Comparison of ENCODE assay signal across 7 cellular contexts in the genomic region with DNA sequence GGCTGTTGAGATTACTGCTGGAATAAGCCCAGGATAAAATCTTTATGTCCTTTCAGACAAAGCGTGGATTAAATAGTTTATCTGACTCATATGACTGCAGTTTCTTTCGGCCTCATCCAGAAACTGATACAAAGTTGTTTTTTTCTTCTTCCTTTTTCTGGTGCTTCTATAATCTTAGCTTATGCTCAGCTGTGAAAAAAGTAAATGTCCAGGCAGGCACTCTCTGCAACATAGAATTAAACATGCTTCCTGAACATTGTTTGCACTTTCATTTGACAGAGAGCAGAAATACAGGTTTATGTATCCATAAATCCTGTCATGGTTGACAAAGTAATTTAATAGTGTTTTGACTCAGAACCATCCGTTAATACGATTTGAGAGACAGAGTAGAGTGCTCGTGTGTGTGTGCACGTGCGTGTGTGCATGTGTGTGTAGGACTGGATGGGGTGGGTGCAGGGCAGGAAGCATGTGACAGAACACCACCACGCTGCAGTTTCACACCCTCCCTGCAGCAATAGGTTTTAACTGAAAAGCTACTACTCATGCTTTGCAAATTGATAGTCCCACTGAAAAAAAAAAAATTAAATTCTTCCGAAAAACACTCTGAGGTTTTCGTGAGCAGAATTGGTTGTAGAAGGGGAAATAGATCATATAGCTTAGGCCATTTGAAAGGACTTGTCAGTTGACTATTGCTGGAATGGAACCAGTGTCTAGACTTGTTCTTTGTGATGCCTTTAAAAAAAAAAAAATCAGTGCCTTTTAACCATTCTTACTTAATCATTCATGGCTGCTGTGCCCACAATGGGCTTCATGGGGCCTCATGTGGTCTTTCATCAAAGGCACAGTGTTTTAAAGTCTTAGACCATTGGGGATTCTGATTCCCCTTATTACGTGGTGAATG.
DNase-seq lines count a peak whose midpoint lies in the region; ATAC-seq, FAIRE-seq and TF ChIP-seq lines count a peak whose summit lies in the region.

No MANE protein-coding gene starts in this region.

- no peak for FAIRE-seq in H54 (lab: Jason Lieb, UNC)

- DNase-seq in NCI-H446 treated with DMSO at 0.1 percent for 48 hours (lab: John Stamatoyannopoulos, UW): peak; percentile 51
- DNase-seq in activated T-cell treated with anti-CD3 and anti-CD28 coated beads for 48 hours (ENCODE audit: low read depth): peak; percentile 65
- peak in 41 of 42 donors; percentile 26 to 82 (median 62) for DNase-seq in head of caudate nucleus
- peak; percentile 23 to 61 for DNase-seq in stimulated activated CD4-positive, alpha-beta T cell treated with anti-CD3 and anti-CD28 coated beads, Interleukin-12 subunit alpha, Interleukin-12 subunit beta, amount 100 ng/mL, for 24 hours (ENCODE audit: low read depth in 2 of 2)
- DNase-seq in H54 (ENCODE audit: insufficient read length, low spot score): no peak

- TF ChIP-seq POLR2A in H54 (IDR thresholded peaks at IDR 0.05; ENCODE audit: low read depth, low read length): no peak

- ATAC-seq in GM18909 (IDR thresholded peaks at IDR 0.05; ENCODE audit: poor library complexity, unreplicated experiment) (peak; percentile 96), HG02981 (IDR thresholded peaks at IDR 0.05; ENCODE audit: unreplicated experiment) (peak; percentile 85)

- intact Hi-C loops in head of caudate nucleus (cut with DNase I): no loop called here
